In genomic region chr3:38008191-38008701, GRCh38 we compare ENCODE assay signal across 19 cellular contexts. TPM values are rescaled to one million over a fixed set of nuclear protein-coding genes. Genes with fewer than 3 reads are reported as not detected.
"Had no signal": no experiment of that assay in that cellular context is flagged by ENCODE, and none has a peak within 500 bp of the region (broad histone marks: within the 10 kb centered on the region; RNA-seq: fewer than 3 reads in every experiment).

No MANE protein-coding gene starts in this region.

- H3K27ac ChIP-seq: coronary artery, foreskin keratinocyte, hepatocyte, tibial nerve, upper lobe of right lung, vagina had no signal

- H3K4me1 ChIP-seq: foreskin keratinocyte had no signal

- H3K27me3 ChIP-seq: foreskin keratinocyte, hepatocyte, testis, tibial nerve, upper lobe of right lung, vagina had no signal

- H3K9me3 Mint-ChIP-seq: endodermal cell; natural killer cell treated with Interleukin-12 subunit alpha and Interleukin-12 subunit beta and Interleukin-15 and Interleukin-18, amount 100 ng/mL, for 72 hours; stimulated activated naive B cell treated with anti-CD40 and anti-IgM and Interleukin-4, amounts not matched to agents 10 μg/mL and 1 μg/mL and 100 μg/mL, for 72 hours; stimulated activated naive CD8-positive, alpha-beta T cell treated with anti-CD3 and anti-CD28 coated beads, Interleukin-15, amount 100 ng/mL, for 72 hours had no signal

- H3K4me3 ChIP-seq: coronary artery, hepatocyte, smooth muscle cell, testis, tibial nerve, upper lobe of right lung, vagina had no signal

- H3K36me3 Mint-ChIP-seq: natural killer cell treated with Interleukin-12 subunit alpha and Interleukin-12 subunit beta and Interleukin-15 and Interleukin-18, amount 100 ng/mL, for 72 hours had no signal

- H3K27me3 Mint-ChIP-seq: natural killer cell treated with Interleukin-12 subunit alpha and Interleukin-12 subunit beta and Interleukin-15 and Interleukin-18, amount 100 ng/mL, for 72 hours; stimulated activated naive B cell treated with anti-CD40 and anti-IgM and Interleukin-4, amounts not matched to agents 10 μg/mL and 1 μg/mL and 100 μg/mL, for 72 hours; stimulated activated naive CD8-positive, alpha-beta T cell treated with anti-CD3 and anti-CD28 coated beads, Interleukin-15, amount 100 ng/mL, for 72 hours had no signal

- ATAC-seq: foreskin keratinocyte; natural killer cell treated with Interleukin-12 subunit alpha and Interleukin-12 subunit beta and Interleukin-15 and Interleukin-18, amount 100 ng/mL, for 72 hours; stimulated activated naive B cell treated with anti-CD40 and anti-IgM and Interleukin-4, amounts not matched to agents 10 μg/mL and 1 μg/mL and 100 μg/mL, for 72 hours; stimulated activated naive CD8-positive, alpha-beta T cell treated with anti-CD3 and anti-CD28 coated beads, Interleukin-15, amount 100 ng/mL, for 72 hours; upper lobe of right lung had no signal

- H3K27ac Mint-ChIP-seq: endodermal cell; stimulated activated naive B cell treated with anti-CD40 and anti-IgM and Interleukin-4, amounts not matched to agents 10 μg/mL and 1 μg/mL and 100 μg/mL, for 72 hours had no signal

- H3K4me3 Mint-ChIP-seq: endodermal cell; natural killer cell treated with Interleukin-12 subunit alpha and Interleukin-12 subunit beta and Interleukin-15 and Interleukin-18, amount 100 ng/mL, for 72 hours; stimulated activated naive B cell treated with anti-CD40 and anti-IgM and Interleukin-4, amounts not matched to agents 10 μg/mL and 1 μg/mL and 100 μg/mL, for 72 hours; stimulated activated naive CD8-positive, alpha-beta T cell treated with anti-CD3 and anti-CD28 coated beads, Interleukin-15, amount 100 ng/mL, for 72 hours had no signal

- DNase-seq: effector CD4-positive, alpha-beta T cell; endodermal cell; erythroblast; foreskin keratinocyte; stimulated activated CD4-positive, alpha-beta T cell treated with anti-CD3 and anti-CD28 coated beads, Interleukin-4, amount 100 ng/mL, for 1 hour; stimulated activated CD8-positive, alpha-beta memory T cell treated with anti-CD3 and anti-CD28 coated beads, Interleukin-4, amount 100 ng/mL, for 48 hours; stimulated activated naive B cell treated with anti-CD40 and anti-IgM and Interleukin-4, amounts not matched to agents 10 μg/mL and 1 μg/mL and 100 μg/mL, for 72 hours; stimulated activated naive CD8-positive, alpha-beta T cell treated with anti-CD3 and anti-CD28 coated beads, Interleukin-15, amount 100 ng/mL, for 72 hours; testis; upper lobe of right lung had no signal

- H3K9me3 ChIP-seq: testis, tibial nerve, upper lobe of right lung, vagina had no signal

RNA-seq across cellular contexts. Expression of gene DLEC1, which starts 30.8 kb away (rescaled TPM):
- total RNA-seq: endothelial cell of umbilical vein, foreskin keratinocyte, myocyte, pulmonary artery endothelial cell had no signal
- polyA plus RNA-seq: endothelial cell of umbilical vein had no signal
